In genomic region chr2:151409601-151410484, GRCh38 we compare ENCODE assay signal across 1 cellular context.
TF ChIP-seq lines count a peak whose summit lies in the region.

Gene RIF1 (plus strand): TSS chr2:151409902. CDS start chr2:151410424, 522 bp downstream.

TF ChIP-seq in GM12878, 131 proteins besides CTCF, POLR2A, EP300 and RAD21 (continued from another document and continues in another):
- TF ChIP-seq, protein P1, sequence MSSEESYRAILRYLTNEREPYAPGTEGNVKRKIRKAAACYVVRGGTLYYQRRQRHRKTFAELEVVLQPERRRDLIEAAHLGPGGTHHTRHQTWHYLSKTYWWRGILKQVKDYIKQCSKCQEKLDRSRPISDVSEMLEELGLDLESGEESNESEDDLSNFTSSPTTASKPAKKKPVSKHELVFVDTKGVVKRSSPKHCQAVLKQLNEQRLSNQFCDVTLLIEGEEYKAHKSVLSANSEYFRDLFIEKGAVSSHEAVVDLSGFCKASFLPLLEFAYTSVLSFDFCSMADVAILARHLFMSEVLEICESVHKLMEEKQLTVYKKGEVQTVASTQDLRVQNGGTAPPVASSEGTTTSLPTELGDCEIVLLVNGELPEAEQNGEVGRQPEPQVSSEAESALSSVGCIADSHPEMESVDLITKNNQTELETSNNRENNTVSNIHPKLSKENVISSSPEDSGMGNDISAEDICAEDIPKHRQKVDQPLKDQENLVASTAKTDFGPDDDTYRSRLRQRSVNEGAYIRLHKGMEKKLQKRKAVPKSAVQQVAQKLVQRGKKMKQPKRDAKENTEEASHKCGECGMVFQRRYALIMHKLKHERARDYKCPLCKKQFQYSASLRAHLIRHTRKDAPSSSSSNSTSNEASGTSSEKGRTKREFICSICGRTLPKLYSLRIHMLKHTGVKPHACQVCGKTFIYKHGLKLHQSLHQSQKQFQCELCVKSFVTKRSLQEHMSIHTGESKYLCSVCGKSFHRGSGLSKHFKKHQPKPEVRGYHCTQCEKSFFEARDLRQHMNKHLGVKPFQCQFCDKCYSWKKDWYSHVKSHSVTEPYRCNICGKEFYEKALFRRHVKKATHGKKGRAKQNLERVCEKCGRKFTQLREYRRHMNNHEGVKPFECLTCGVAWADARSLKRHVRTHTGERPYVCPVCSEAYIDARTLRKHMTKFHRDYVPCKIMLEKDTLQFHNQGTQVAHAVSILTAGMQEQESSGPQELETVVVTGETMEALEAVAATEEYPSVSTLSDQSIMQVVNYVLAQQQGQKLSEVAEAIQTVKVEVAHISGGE (CRISPR knock-in tag; IDR thresholded peaks at IDR 0.05): no peak
- TF ChIP-seq ZSCAN29 (IDR thresholded peaks at IDR 0.05): no peak
- no peak for TF ChIP-seq NFXL1 (IDR thresholded peaks at IDR 0.05; ENCODE audit: borderline replicate concordance)
- TF ChIP-seq POU2F2 (IDR thresholded peaks at IDR 0.05; ENCODE audit: borderline replicate concordance, low read depth, low read length): no peak; the same call in 1 of the 3 replicates
- TF ChIP-seq, protein P2, sequence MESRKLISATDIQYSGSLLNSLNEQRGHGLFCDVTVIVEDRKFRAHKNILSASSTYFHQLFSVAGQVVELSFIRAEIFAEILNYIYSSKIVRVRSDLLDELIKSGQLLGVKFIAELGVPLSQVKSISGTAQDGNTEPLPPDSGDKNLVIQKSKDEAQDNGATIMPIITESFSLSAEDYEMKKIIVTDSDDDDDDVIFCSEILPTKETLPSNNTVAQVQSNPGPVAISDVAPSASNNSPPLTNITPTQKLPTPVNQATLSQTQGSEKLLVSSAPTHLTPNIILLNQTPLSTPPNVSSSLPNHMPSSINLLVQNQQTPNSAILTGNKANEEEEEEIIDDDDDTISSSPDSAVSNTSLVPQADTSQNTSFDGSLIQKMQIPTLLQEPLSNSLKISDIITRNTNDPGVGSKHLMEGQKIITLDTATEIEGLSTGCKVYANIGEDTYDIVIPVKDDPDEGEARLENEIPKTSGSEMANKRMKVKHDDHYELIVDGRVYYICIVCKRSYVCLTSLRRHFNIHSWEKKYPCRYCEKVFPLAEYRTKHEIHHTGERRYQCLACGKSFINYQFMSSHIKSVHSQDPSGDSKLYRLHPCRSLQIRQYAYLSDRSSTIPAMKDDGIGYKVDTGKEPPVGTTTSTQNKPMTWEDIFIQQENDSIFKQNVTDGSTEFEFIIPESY (IDR thresholded peaks at IDR 0.05): no peak
- TF ChIP-seq, protein P3, sequence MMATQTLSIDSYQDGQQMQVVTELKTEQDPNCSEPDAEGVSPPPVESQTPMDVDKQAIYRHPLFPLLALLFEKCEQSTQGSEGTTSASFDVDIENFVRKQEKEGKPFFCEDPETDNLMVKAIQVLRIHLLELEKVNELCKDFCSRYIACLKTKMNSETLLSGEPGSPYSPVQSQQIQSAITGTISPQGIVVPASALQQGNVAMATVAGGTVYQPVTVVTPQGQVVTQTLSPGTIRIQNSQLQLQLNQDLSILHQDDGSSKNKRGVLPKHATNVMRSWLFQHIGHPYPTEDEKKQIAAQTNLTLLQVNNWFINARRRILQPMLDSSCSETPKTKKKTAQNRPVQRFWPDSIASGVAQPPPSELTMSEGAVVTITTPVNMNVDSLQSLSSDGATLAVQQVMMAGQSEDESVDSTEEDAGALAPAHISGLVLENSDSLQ (IDR thresholded peaks at IDR 0.05): no peak
- peak; percentile 81 for TF ChIP-seq SP1 (IDR thresholded peaks at IDR 0.05; ENCODE audit: low read depth, low read length)
- TF ChIP-seq IKZF2 (IDR thresholded peaks at IDR 0.05): peak; percentile 77 to 79
- TF ChIP-seq MXI1 (IDR thresholded peaks at IDR 0.05; ENCODE audit: low read depth, low read length): peak; percentile 92
- peak in 1 of 2 experiments; percentile 92; a peak in 2 of 3 replicates for TF ChIP-seq EGR1 (IDR thresholded peaks at IDR 0.05; ENCODE audit: borderline replicate concordance in 1 of 2, low read depth in 2 of 2, low read length in 2 of 2)
- TF ChIP-seq NBN (IDR thresholded peaks at IDR 0.05): peak; percentile 84
- no peak for TF ChIP-seq KDM1A (IDR thresholded peaks at IDR 0.05; ENCODE audit: borderline replicate concordance)
- TF ChIP-seq CBX5 (IDR thresholded peaks at IDR 0.05; ENCODE audit: low read depth): no peak
- peak; percentile 79 for TF ChIP-seq POLR2AphosphoS5 (IDR thresholded peaks at IDR 0.05; ENCODE audit: low read length)
- peak; percentile 59; the same call in 1 of the 2 replicates for TF ChIP-seq TARDBP (IDR thresholded peaks at IDR 0.05; ENCODE audit: borderline replicate concordance)
- TF ChIP-seq, protein P4, sequence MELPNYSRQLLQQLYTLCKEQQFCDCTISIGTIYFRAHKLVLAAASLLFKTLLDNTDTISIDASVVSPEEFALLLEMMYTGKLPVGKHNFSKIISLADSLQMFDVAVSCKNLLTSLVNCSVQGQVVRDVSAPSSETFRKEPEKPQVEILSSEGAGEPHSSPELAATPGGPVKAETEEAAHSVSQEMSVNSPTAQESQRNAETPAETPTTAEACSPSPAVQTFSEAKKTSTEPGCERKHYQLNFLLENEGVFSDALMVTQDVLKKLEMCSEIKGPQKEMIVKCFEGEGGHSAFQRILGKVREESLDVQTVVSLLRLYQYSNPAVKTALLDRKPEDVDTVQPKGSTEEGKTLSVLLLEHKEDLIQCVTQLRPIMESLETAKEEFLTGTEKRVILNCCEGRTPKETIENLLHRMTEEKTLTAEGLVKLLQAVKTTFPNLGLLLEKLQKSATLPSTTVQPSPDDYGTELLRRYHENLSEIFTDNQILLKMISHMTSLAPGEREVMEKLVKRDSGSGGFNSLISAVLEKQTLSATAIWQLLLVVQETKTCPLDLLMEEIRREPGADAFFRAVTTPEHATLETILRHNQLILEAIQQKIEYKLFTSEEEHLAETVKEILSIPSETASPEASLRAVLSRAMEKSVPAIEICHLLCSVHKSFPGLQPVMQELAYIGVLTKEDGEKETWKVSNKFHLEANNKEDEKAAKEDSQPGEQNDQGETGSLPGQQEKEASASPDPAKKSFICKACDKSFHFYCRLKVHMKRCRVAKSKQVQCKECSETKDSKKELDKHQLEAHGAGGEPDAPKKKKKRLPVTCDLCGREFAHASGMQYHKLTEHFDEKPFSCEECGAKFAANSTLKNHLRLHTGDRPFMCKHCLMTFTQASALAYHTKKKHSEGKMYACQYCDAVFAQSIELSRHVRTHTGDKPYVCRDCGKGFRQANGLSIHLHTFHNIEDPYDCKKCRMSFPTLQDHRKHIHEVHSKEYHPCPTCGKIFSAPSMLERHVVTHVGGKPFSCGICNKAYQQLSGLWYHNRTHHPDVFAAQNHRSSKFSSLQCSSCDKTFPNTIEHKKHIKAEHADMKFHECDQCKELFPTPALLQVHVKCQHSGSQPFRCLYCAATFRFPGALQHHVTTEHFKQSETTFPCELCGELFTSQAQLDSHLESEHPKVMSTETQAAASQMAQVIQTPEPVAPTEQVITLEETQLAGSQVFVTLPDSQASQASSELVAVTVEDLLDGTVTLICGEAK (IDR thresholded peaks at IDR 0.05; ENCODE audit: borderline replicate concordance): no peak
- no peak; the same call in 1 of the 2 replicates for TF ChIP-seq NFIC (IDR thresholded peaks at IDR 0.05; ENCODE audit: low read depth, low read length)
- TF ChIP-seq CHD2 (IDR thresholded peaks at IDR 0.05; ENCODE audit: borderline replicate concordance, low read depth, low read length): no peak; the same call in 1 of the 2 replicates
- TF ChIP-seq TCF3 (IDR thresholded peaks at IDR 0.05; ENCODE audit: borderline replicate concordance, insufficient read depth, low read depth, low read length): no peak
- peak; percentile 65 for TF ChIP-seq RFX5 (IDR thresholded peaks at IDR 0.05; ENCODE audit: low read depth, low read length)
- TF ChIP-seq JUND (IDR thresholded peaks at IDR 0.05; ENCODE audit: low read depth, low read length): no peak
- peak; percentile 91 for TF ChIP-seq IKZF1 (conservative IDR thresholded peaks at IDR 0.05)
- TF ChIP-seq SKIL (IDR thresholded peaks at IDR 0.05; ENCODE audit: low read depth, poor library complexity, severe bottlenecking): peak; percentile 33
- TF ChIP-seq CREB1 (IDR thresholded peaks at IDR 0.05; ENCODE audit: low read depth): peak; percentile 69
- TF ChIP-seq WRNIP1 (IDR thresholded peaks at IDR 0.05; ENCODE audit: borderline replicate concordance, low read depth, low read length): no peak
- no peak for TF ChIP-seq BCL11A (IDR thresholded peaks at IDR 0.05; ENCODE audit: low read depth, low read length)
- TF ChIP-seq, protein P5, sequence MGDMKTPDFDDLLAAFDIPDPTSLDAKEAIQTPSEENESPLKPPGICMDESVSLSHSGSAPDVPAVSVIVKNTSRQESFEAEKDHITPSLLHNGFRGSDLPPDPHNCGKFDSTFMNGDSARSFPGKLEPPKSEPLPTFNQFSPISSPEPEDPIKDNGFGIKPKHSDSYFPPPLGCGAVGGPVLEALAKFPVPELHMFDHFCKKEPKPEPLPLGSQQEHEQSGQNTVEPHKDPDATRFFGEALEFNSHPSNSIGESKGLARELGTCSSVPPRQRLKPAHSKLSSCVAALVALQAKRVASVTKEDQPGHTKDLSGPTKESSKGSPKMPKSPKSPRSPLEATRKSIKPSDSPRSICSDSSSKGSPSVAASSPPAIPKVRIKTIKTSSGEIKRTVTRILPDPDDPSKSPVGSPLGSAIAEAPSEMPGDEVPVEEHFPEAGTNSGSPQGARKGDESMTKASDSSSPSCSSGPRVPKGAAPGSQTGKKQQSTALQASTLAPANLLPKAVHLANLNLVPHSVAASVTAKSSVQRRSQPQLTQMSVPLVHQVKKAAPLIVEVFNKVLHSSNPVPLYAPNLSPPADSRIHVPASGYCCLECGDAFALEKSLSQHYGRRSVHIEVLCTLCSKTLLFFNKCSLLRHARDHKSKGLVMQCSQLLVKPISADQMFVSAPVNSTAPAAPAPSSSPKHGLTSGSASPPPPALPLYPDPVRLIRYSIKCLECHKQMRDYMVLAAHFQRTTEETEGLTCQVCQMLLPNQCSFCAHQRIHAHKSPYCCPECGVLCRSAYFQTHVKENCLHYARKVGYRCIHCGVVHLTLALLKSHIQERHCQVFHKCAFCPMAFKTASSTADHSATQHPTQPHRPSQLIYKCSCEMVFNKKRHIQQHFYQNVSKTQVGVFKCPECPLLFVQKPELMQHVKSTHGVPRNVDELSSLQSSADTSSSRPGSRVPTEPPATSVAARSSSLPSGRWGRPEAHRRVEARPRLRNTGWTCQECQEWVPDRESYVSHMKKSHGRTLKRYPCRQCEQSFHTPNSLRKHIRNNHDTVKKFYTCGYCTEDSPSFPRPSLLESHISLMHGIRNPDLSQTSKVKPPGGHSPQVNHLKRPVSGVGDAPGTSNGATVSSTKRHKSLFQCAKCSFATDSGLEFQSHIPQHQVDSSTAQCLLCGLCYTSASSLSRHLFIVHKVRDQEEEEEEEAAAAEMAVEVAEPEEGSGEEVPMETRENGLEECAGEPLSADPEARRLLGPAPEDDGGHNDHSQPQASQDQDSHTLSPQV (IDR thresholded peaks at IDR 0.05): no peak
- TF ChIP-seq GABPA (IDR thresholded peaks at IDR 0.05; ENCODE audit: low read depth): no peak
- no peak for TF ChIP-seq MEF2B (IDR thresholded peaks at IDR 0.05; ENCODE audit: partially characterized antibody, poor library complexity, severe bottlenecking)
- TF ChIP-seq ZZZ3 (IDR thresholded peaks at IDR 0.05; ENCODE audit: control insufficient read depth, insufficient read length, low read depth): no peak
- peak; percentile 47; the same call in 1 of the 2 replicates for TF ChIP-seq EED (IDR thresholded peaks at IDR 0.05; ENCODE audit: low read depth)
- TF ChIP-seq, protein P6, sequence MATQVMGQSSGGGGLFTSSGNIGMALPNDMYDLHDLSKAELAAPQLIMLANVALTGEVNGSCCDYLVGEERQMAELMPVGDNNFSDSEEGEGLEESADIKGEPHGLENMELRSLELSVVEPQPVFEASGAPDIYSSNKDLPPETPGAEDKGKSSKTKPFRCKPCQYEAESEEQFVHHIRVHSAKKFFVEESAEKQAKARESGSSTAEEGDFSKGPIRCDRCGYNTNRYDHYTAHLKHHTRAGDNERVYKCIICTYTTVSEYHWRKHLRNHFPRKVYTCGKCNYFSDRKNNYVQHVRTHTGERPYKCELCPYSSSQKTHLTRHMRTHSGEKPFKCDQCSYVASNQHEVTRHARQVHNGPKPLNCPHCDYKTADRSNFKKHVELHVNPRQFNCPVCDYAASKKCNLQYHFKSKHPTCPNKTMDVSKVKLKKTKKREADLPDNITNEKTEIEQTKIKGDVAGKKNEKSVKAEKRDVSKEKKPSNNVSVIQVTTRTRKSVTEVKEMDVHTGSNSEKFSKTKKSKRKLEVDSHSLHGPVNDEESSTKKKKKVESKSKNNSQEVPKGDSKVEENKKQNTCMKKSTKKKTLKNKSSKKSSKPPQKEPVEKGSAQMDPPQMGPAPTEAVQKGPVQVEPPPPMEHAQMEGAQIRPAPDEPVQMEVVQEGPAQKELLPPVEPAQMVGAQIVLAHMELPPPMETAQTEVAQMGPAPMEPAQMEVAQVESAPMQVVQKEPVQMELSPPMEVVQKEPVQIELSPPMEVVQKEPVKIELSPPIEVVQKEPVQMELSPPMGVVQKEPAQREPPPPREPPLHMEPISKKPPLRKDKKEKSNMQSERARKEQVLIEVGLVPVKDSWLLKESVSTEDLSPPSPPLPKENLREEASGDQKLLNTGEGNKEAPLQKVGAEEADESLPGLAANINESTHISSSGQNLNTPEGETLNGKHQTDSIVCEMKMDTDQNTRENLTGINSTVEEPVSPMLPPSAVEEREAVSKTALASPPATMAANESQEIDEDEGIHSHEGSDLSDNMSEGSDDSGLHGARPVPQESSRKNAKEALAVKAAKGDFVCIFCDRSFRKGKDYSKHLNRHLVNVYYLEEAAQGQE (IDR thresholded peaks at IDR 0.05; ENCODE audit: low read depth, low read length): no peak
- TF ChIP-seq MYC (IDR thresholded peaks at IDR 0.05; ENCODE audit: insufficient read depth, insufficient read length, insufficient replicate concordance, low read length, severe bottlenecking): peak; percentile 88
- TF ChIP-seq, protein P7, sequence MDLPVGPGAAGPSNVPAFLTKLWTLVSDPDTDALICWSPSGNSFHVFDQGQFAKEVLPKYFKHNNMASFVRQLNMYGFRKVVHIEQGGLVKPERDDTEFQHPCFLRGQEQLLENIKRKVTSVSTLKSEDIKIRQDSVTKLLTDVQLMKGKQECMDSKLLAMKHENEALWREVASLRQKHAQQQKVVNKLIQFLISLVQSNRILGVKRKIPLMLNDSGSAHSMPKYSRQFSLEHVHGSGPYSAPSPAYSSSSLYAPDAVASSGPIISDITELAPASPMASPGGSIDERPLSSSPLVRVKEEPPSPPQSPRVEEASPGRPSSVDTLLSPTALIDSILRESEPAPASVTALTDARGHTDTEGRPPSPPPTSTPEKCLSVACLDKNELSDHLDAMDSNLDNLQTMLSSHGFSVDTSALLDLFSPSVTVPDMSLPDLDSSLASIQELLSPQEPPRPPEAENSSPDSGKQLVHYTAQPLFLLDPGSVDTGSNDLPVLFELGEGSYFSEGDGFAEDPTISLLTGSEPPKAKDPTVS (IDR thresholded peaks at IDR 0.05; ENCODE audit: low read depth, low read length): no peak
- TF ChIP-seq YBX1 (IDR thresholded peaks at IDR 0.05): no peak
